ENCODE assay signal across 7 cellular contexts in the genomic region with DNA sequence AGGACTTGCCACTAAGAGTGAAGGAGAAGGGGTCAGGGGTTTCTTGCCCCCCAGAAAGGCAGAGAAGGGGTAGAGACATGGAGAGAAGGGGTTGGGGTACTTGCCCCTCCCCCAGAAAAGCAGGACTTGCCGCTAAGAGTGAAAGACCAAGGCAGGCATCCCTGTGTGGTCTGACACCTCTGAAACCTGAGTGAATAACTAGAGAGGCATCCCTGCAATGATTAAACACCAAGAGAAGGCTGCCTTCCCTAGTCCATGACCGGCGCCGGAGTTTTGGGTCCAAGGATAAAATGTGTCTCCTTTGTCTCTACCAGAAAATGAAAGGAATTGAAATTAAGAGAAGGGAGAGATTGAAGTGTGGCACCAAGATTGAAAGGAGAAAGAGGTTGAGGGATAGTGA.
DNase-seq lines count a peak whose midpoint lies in the region; ATAC-seq and TF ChIP-seq lines count a peak whose summit lies in the region.
"Not testable (repeated sequence)": the region's sequence is repeated elsewhere in the genome, so short reads cannot be mapped to it uniquely, and the experiment has no call there.

No MANE protein-coding gene starts in this region.

- H3K14ac ChIP-seq in trophoblast cell (ENCODE audit: low read length) = peak overlapping the region; percentile 79

- H3K9me3 ChIP-seq in HUES6 (ENCODE audit: control insufficient read depth, insufficient read depth, low read depth, low read length); RWPE2 (ENCODE audit: severe bottlenecking); trophoblast cell (ENCODE audit: insufficient read depth, low read depth, low read length): not testable (repeated sequence)

- H3K27ac Mint-ChIP-seq in MCF 10A (ENCODE audit: low read depth, unreplicated experiment) (peak overlapping the region; percentile 89), mesothelial cell of epicardium (peak overlapping the region; percentile 96)

- CTCF ChIA-PET in MCF 10A (lab: Yijun Ruan, JAX) = not testable (repeated sequence)

- H3K23ac ChIP-seq in trophoblast cell (ENCODE audit: low read length) = not testable (repeated sequence)

- H3K9ac ChIP-seq in HUES6 (ENCODE audit: low read length) = peak overlapping the region; percentile 95
- H3K9ac ChIP-seq in trophoblast cell (ENCODE audit: low read length) = not testable (repeated sequence)

- peak overlapping the region; percentile 56 for H4K91ac ChIP-seq in trophoblast cell (ENCODE audit: low read depth, low read length)

- TF ChIP-seq CTCF in RWPE2 (IDR thresholded peaks at IDR 0.05; ENCODE audit: poor library complexity, severe bottlenecking); MCF 10A (IDR thresholded peaks at IDR 0.05; ENCODE audit: unreplicated experiment); mesothelial cell of epicardium (IDR thresholded peaks at IDR 0.05; ENCODE audit: unreplicated experiment): not testable (repeated sequence)

- H3K4me3 Mint-ChIP-seq in MCF 10A (ENCODE audit: unreplicated experiment); mesothelial cell of epicardium: not testable (repeated sequence)

- in situ Hi-C loops in ACHN (cut with HindIII; ENCODE audit: low pct_ligation_motif_present, low pct_unique_long_range_greater_than_20kb, low sequenced_read_pairs) = not testable (repeated sequence)

- H3K4me2 ChIP-seq in trophoblast cell (ENCODE audit: low read length) = not testable (repeated sequence)

- not testable (repeated sequence) for H3K4ac ChIP-seq in trophoblast cell (ENCODE audit: low read depth, low read length)

- not testable (repeated sequence) for H3K36me3 Mint-ChIP-seq in MCF 10A (ENCODE audit: insufficient read depth, unreplicated experiment); mesothelial cell of epicardium

- peak overlapping the region; percentile 67 for H2AK5ac ChIP-seq in trophoblast cell (ENCODE audit: low read length)

- H4K12ac ChIP-seq in trophoblast cell (ENCODE audit: low read depth, low read length) = not testable (repeated sequence)

- H3K9me3 Mint-ChIP-seq in MCF 10A (ENCODE audit: unreplicated experiment); mesothelial cell of epicardium: not testable (repeated sequence)

- peak overlapping the region; percentile 62; the same call in 1 of the 2 replicates for H3K4me3 ChIP-seq in HUES6 (ENCODE audit: low read depth, low read length)
- not testable (repeated sequence) for H3K4me3 ChIP-seq in RWPE2 (ENCODE audit: severe bottlenecking); trophoblast cell (ENCODE audit: low read depth, low read length)

- ATAC-seq in RWPE2 (ENCODE audit: low read depth) = not testable (repeated sequence)

- H3K27me3 Mint-ChIP-seq in MCF 10A (ENCODE audit: insufficient read depth, unreplicated experiment); mesothelial cell of epicardium (ENCODE audit: low read depth): not testable (repeated sequence)

- POLR2A ChIA-PET in MCF 10A (lab: Yijun Ruan, JAX) = interaction anchor here (2.2 kb wide), 1 partner anchor 122 kb away, joined by 21 read pairs; no protein-coding TSS in a partner anchor

- not testable (repeated sequence) for BruUV-seq in MCF 10A (replicated peaks; lab: Mats Ljungman, UMichigan)

- not testable (repeated sequence) for H3K79me2 ChIP-seq in trophoblast cell (ENCODE audit: control insufficient read depth, insufficient read depth, low read length, poor library complexity)

- H3K4me1 ChIP-seq in HUES6 (ENCODE audit: control insufficient read depth, insufficient read depth, low read length) (peaks cover 12% of the 10 kb centered on the region), RWPE2 (ENCODE audit: insufficient read depth, poor library complexity, severe bottlenecking) (peaks cover 33% of the 10 kb centered on the region), trophoblast cell (ENCODE audit: control insufficient read depth in 1 of 2, insufficient read depth in 2 of 2, low read length in 2 of 2) (peaks cover 10 to 33% of the 10 kb centered on the region in 2 experiments)

- not testable (repeated sequence) for H3K36me3 ChIP-seq in HUES6 (ENCODE audit: control insufficient read depth, insufficient read depth, low read length); RWPE2 (ENCODE audit: low read depth); trophoblast cell (ENCODE audit: control insufficient read depth in 1 of 2, insufficient read depth in 2 of 2, low read length in 2 of 2)

- peak overlapping the region; percentile 91; the same call in 1 of the 2 replicates for H3K27ac ChIP-seq in HUES6 (ENCODE audit: low read depth, low read length)
- peak overlapping the region; percentile 97 for H3K27ac ChIP-seq in RWPE2 (ENCODE audit: poor library complexity, severe bottlenecking)
- H3K27ac ChIP-seq in trophoblast cell (ENCODE audit: low read depth, low read length) = not testable (repeated sequence)

- H3K18ac ChIP-seq in trophoblast cell (ENCODE audit: low read length) = not testable (repeated sequence)

- no CpG with 5 or more reads among the region's 4 CpGs for WGBS in trophoblast cell (ENCODE audit: extremely low coverage, insufficient coverage, insufficient read length)

- H2BK12ac ChIP-seq in trophoblast cell (ENCODE audit: low read length) = peak overlapping the region; percentile 43

- DNase-seq in ACHN = peak; percentile 53
- not testable (repeated sequence) for DNase-seq in RWPE2 (ENCODE audit: low spot score); MCF 10A (ENCODE audit: unreplicated experiment); mesothelial cell of epicardium (ENCODE audit: low spot score in 2 of 2, unreplicated experiment in 2 of 2); trophoblast cell
- DNase-seq in glomerular visceral epithelial cell (ENCODE audit: extremely low spot score) = peak; percentile 47

- intact Hi-C loops in MCF 10A (cut with micrococcal nuclease) = not testable (repeated sequence)

- peak overlapping the region; percentile 49 for H2BK5ac ChIP-seq in trophoblast cell (ENCODE audit: low read depth, low read length, poor library complexity)

- not testable (repeated sequence) for H2AFZ ChIP-seq in trophoblast cell (ENCODE audit: insufficient read depth, low read length, poor library complexity)

- not testable (repeated sequence) for H3K27me3 ChIP-seq in HUES6 (ENCODE audit: control insufficient read depth, insufficient read depth, low read length); RWPE2 (ENCODE audit: insufficient read depth, poor library complexity, severe bottlenecking); trophoblast cell (ENCODE audit: insufficient read depth, low read length)

- H3K79me1 ChIP-seq in trophoblast cell (ENCODE audit: low read length) = peaks cover 16% of the 10 kb centered on the region

- peaks cover 33% of the 10 kb centered on the region for H3K4me1 Mint-ChIP-seq in MCF 10A (ENCODE audit: insufficient read depth, unreplicated experiment)
- H3K4me1 Mint-ChIP-seq in mesothelial cell of epicardium = peaks cover 33% of the 10 kb centered on the region

- peak overlapping the region; percentile 40 for H2BK120ac ChIP-seq in trophoblast cell (ENCODE audit: insufficient read depth, low read length, poor library complexity)

- H4K8ac ChIP-seq in trophoblast cell (ENCODE audit: low read depth, low read length) = peak overlapping the region; percentile 50
